ENCODE assay signal across 25 cellular contexts in genomic region chr11:91984033-91984568, GRCh38.
A peak's percentile ranks its signal among the peaks of the same experiment; 100 is the strongest.
DNase-seq lines count a peak whose midpoint lies in the region; FAIRE-seq and TF ChIP-seq lines count a peak whose summit lies in the region.
"Had no signal": no experiment of that assay in that cellular context is flagged by ENCODE, and none has a peak within 500 bp of the region (broad histone marks: within the 10 kb centered on the region; RNA-seq: fewer than 3 reads in every experiment).

No MANE protein-coding gene starts in this region.

- in situ Hi-C loops in mammary epithelial cell (cut with MboI; ENCODE audit: low sequenced_read_pairs in 2 of 2) = no loop called here

- H2AFZ ChIP-seq in mammary epithelial cell (ENCODE audit: low read depth, low read length) (no peak overlapping the region), Loucy (ENCODE audit: low read length) (peak overlapping the region; percentile 47), fibroblast of lung (ENCODE audit: low read length) (no peak overlapping the region)

- H3K4me3 Mint-ChIP-seq in MCF 10A (ENCODE audit: unreplicated experiment) = no peak overlapping the region
- H3K4me3 Mint-ChIP-seq: CD4-positive, alpha-beta memory T cell; T-helper 17 cell had no signal

- H3K36me3 Mint-ChIP-seq in MCF 10A (ENCODE audit: insufficient read depth, unreplicated experiment) = no peaks in the 10 kb centered on the region
- H3K36me3 Mint-ChIP-seq: CD4-positive, alpha-beta memory T cell had no signal

- POLR2A ChIA-PET in MCF 10A (lab: Yijun Ruan, JAX) = no interaction called here

- H3K9me3 ChIP-seq in mammary epithelial cell (replicated peaks; ENCODE audit: insufficient read depth, low read length) (no peaks in the 10 kb centered on the region), Loucy (ENCODE audit: insufficient read depth, low read depth, low read length) (no peaks in the 10 kb centered on the region), fibroblast of lung (ENCODE audit: control insufficient read depth, insufficient read depth, low read depth, low read length) (no peaks in the 10 kb centered on the region), tibial artery (no peaks in the 10 kb centered on the region)
- H3K9me3 ChIP-seq: SJCRH30 had no signal

- H3K27me3 ChIP-seq in mammary epithelial cell (ENCODE audit: insufficient read depth, low read length) (no peaks in the 10 kb centered on the region), Loucy (ENCODE audit: insufficient read depth, low read length, poor library complexity, severe bottlenecking) (no peaks in the 10 kb centered on the region), fibroblast of lung (ENCODE audit: control insufficient read depth, insufficient read depth, low read length) (no peaks in the 10 kb centered on the region), tibial artery (no peaks in the 10 kb centered on the region)
- H3K27me3 ChIP-seq: SJCRH30 had no signal

- no peak overlapping the region for H3K9ac ChIP-seq in mammary epithelial cell (ENCODE audit: insufficient read depth, low read length)
- H3K9ac ChIP-seq in Loucy (ENCODE audit: low read depth, low read length, poor library complexity, severe bottlenecking) = no peak overlapping the region
- no peak overlapping the region for H3K9ac ChIP-seq in fibroblast of lung (ENCODE audit: insufficient read depth, low read length)

- no peaks in the 10 kb centered on the region for H3F3A ChIP-seq in Loucy (ENCODE audit: low read depth)

- dilution Hi-C loops in mammary epithelial cell (cut with HindIII; ENCODE audit: low sequenced_read_pairs) = no loop called here

- peaks cover 22% of the 10 kb centered on the region for H3K4me1 Mint-ChIP-seq in MCF 10A (ENCODE audit: insufficient read depth, unreplicated experiment)
- H3K4me1 Mint-ChIP-seq: CD4-positive, alpha-beta memory T cell; T-helper 17 cell had no signal

- intact Hi-C loops in MCF 10A (cut with micrococcal nuclease) (loop anchor here (10.0 kb wide), 1 partner anchor 129 kb away; no protein-coding TSS in a partner anchor), mammary epithelial cell (cut with micrococcal nuclease) (no loop called here), tibial artery (cut with DNase I; ENCODE audit: low total_unique reads) (no loop called here)

- no peak overlapping the region for H3K4me3 ChIP-seq in mammary epithelial cell (replicated peaks in 1 of 3; ENCODE audit: insufficient read depth in 1 of 3, low read depth in 2 of 3, low read length in 3 of 3)
- H3K4me3 ChIP-seq in Loucy (ENCODE audit: low read length, poor library complexity, severe bottlenecking) = no peak overlapping the region
- no peak overlapping the region for H3K4me3 ChIP-seq in fibroblast of lung (replicated peaks in 1 of 4; ENCODE audit: control extremely low read depth in 1 of 4, insufficient read depth in 1 of 4, low read depth in 3 of 4, low read length in 4 of 4)
- H3K4me3 ChIP-seq in tibial artery = no peak overlapping the region
- H3K4me3 ChIP-seq: A549, SJCRH30 had no signal

- peak overlapping the region; percentile 46 for H3K27ac Mint-ChIP-seq in MCF 10A (ENCODE audit: low read depth, unreplicated experiment)
- H3K27ac Mint-ChIP-seq: CD4-positive, alpha-beta memory T cell; T-helper 17 cell had no signal

- no peaks in the 10 kb centered on the region for H3K27me3 Mint-ChIP-seq in MCF 10A (ENCODE audit: insufficient read depth, unreplicated experiment)
- H3K27me3 Mint-ChIP-seq: CD4-positive, alpha-beta memory T cell; T-helper 17 cell had no signal

- H3K79me2 ChIP-seq in mammary epithelial cell (ENCODE audit: insufficient read depth, low read length) (no peaks in the 10 kb centered on the region), Loucy (ENCODE audit: insufficient read depth, low read length) (no peaks in the 10 kb centered on the region), fibroblast of lung (ENCODE audit: control insufficient read depth, insufficient read depth, low read length) (no peaks in the 10 kb centered on the region)

- H3K27ac ChIP-seq in mammary epithelial cell (ENCODE audit: insufficient read depth, low read depth, low read length) = no peak overlapping the region
- H3K27ac ChIP-seq in fibroblast of lung (ENCODE audit: insufficient read depth, low read length) = no peak overlapping the region
- no peak overlapping the region for H3K27ac ChIP-seq in tibial artery
- H3K27ac ChIP-seq: A549, SJCRH30 had no signal

- WGBS in mammary epithelial cell (ENCODE audit: low coverage, missing lambda C conversion rate) = 90% methylated on average over 5 of the region's 5 CpGs

- TF ChIP-seq CTCF in MCF 10A (IDR thresholded peaks at IDR 0.05; ENCODE audit: unreplicated experiment) (no peak), mammary epithelial cell (conservative IDR thresholded peaks at IDR 0.05 in 1 of 2, IDR thresholded peaks at IDR 0.05 in 1 of 2; ENCODE audit: extremely low read depth in 1 of 2, insufficient read depth in 1 of 2, low read depth in 1 of 2, low read length in 2 of 2) (no peak), Loucy (conservative IDR thresholded peaks at IDR 0.05; ENCODE audit: low read length) (no peak), fibroblast of lung (conservative IDR thresholded peaks at IDR 0.05 in 1 of 2, IDR thresholded peaks at IDR 0.05 in 1 of 2; ENCODE audit: low read depth in 1 of 2, low read length in 2 of 2) (no peak), tibial artery (IDR thresholded peaks at IDR 0.05) (no peak)

- H3K4me2 ChIP-seq in mammary epithelial cell (ENCODE audit: insufficient read depth, low read depth, low read length) (no peak overlapping the region), Loucy (ENCODE audit: low read depth, low read length, poor library complexity, severe bottlenecking) (no peak overlapping the region), fibroblast of lung (ENCODE audit: extremely low read depth, insufficient read depth, low read length) (no peak overlapping the region)
- H3K4me2 ChIP-seq: A549 had no signal

- no TSS peak for BruUV-seq in MCF 10A (replicated peaks; lab: Mats Ljungman, UMichigan)
- no TSS peak for BruUV-seq in mammary epithelial cell (replicated peaks; lab: Mats Ljungman, UMichigan)

- H3K9me2 ChIP-seq in Loucy (replicated peaks; ENCODE audit: low read depth, low read length) = no peaks in the 10 kb centered on the region

- H4K20me1 ChIP-seq in mammary epithelial cell (ENCODE audit: insufficient read depth, low read length) = no peaks in the 10 kb centered on the region
- H4K20me1 ChIP-seq in Loucy (ENCODE audit: insufficient read depth, low read length, poor library complexity, severe bottlenecking) = no peaks in the 10 kb centered on the region
- H4K20me1 ChIP-seq in fibroblast of lung (ENCODE audit: control insufficient read depth, extremely low read depth, insufficient read depth, low read length) = no peaks in the 10 kb centered on the region

- H3K4me1 ChIP-seq in mammary epithelial cell (ENCODE audit: insufficient read depth, low read length) (peaks cover 9% of the 10 kb centered on the region), Loucy (ENCODE audit: insufficient read depth, low read length, poor library complexity, severe bottlenecking) (no peaks in the 10 kb centered on the region), fibroblast of lung (ENCODE audit: control insufficient read depth, extremely low read depth, insufficient read depth, low read length) (peaks cover 4% of the 10 kb centered on the region), tibial artery (peaks cover 0 to 22% (median 10%) of the 10 kb centered on the region in 4 donors)
- H3K4me1 ChIP-seq: SJCRH30 had no signal

- H3K36me3 ChIP-seq in mammary epithelial cell (ENCODE audit: insufficient read depth, low read length) (no peaks in the 10 kb centered on the region), Loucy (ENCODE audit: insufficient read depth, low read length) (no peaks in the 10 kb centered on the region), fibroblast of lung (ENCODE audit: control insufficient read depth, insufficient read depth, low read length) (no peaks in the 10 kb centered on the region), tibial artery (no peaks in the 10 kb centered on the region)
- H3K36me3 ChIP-seq: SJCRH30 had no signal

- peaks cover 9% of the 10 kb centered on the region for H3K9me3 Mint-ChIP-seq in MCF 10A (ENCODE audit: unreplicated experiment)

- no peak for FAIRE-seq in GM19239 (lab: Jason Lieb, UNC)
- FAIRE-seq: A549, GM18507 had no signal

- DNase-seq in MCF 10A (ENCODE audit: unreplicated experiment) = no peak
- no peak for DNase-seq in mammary epithelial cell
- DNase-seq in fibroblast of lung (ENCODE audit: low read depth in 2 of 2) = peak; percentile 15 to 30
- no peak for DNase-seq in tibial artery
- DNase-seq in GDM1 (lab: John Stamatoyannopoulos, UW) = no peak
- DNase-seq in GM19239 (ENCODE audit: insufficient read length, low spot score) = no peak
- DNase-seq: C1 segment of cervical spinal cord; CD4-positive, alpha-beta memory T cell; COR-L47; DND-41; GOT3; HCEC 1CT; Karpas-422; MV-4-11; NCI-H1105 treated with DMSO at 0.1 percent for 48 hours; NCI-H1694; NCI-H2029 treated with DMSO at 0.1 percent for 48 hours; NCI-H2171; NCI-H226; NCI-H510A; SJCRH30; T-helper 17 cell had no signal

- CTCF ChIA-PET in MCF 10A (lab: Yijun Ruan, JAX) = interaction anchor here (0.6 kb wide), 1 partner anchor 797 kb away, joined by 3 read pairs; no protein-coding TSS in a partner anchor
- CTCF ChIA-PET in mammary epithelial cell (lab: Charles Lee; ENCODE audit: low non-redundant PET) = interaction anchor here (0.7 kb wide), 1 partner anchor 86 kb away, joined by 3 read pairs; no protein-coding TSS in a partner anchor

Comparison
In these comparisons a context has a peak if more than half of its experiments do, and no peak if none do; other contexts are left out.
1. DNase-seq: peak in fibroblast of lung (2 of 2); none in MCF 10A (single experiment), mammary epithelial cell (single experiment), tibial artery (0 of 2), GDM1 (single experiment) and GM19239 (single experiment).